1 cellular context compared by ENCODE assay signal in the genomic region with DNA sequence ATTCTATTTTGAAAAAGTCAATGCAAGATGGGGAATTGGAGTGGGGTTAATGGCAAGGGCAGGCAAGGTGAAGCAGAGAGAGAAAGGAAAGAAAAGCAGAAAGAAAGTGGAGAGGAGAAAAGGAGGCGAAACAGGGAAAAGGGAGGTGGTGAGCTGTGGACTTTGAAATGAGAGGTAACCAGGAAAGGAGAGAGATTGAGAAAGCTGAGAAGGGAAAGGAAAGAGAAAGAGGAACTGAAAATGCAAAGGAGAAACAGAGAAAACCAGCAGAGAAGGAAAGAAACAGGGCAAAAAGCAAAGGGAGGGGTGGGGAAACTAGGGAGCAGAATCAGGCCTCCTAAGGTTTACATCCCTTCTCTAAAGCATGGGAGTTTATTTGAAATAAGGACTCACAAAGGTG.
TF ChIP-seq lines count a peak whose summit lies in the region.

No MANE protein-coding gene starts in this region.

TF ChIP-seq in WTC11, 78 proteins besides CTCF, POLR2A, EP300 and RAD21 (continued from another document):
- TF ChIP-seq, protein P1, sequence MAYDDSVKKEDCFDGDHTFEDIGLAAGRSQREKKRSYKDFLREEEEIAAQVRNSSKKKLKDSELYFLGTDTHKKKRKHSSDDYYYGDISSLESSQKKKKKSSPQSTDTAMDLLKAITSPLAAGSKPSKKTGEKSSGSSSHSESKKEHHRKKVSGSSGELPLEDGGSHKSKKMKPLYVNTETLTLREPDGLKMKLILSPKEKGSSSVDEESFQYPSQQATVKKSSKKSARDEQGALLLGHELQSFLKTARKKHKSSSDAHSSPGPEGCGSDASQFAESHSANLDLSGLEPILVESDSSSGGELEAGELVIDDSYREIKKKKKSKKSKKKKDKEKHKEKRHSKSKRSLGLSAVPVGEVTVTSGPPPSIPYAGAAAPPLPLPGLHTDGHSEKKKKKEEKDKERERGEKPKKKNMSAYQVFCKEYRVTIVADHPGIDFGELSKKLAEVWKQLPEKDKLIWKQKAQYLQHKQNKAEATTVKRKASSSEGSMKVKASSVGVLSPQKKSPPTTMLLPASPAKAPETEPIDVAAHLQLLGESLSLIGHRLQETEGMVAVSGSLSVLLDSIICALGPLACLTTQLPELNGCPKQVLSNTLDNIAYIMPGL (CRISPR knock-in tag; IDR thresholded peaks at IDR 0.05), result no peak
- no peak for TF ChIP-seq E2F1 (CRISPR knock-in tag; IDR thresholded peaks at IDR 0.05)
